15 cellular contexts compared by ENCODE assay signal in genomic region chr9:85212209-85212608, GRCh38.
DNase-seq lines count a peak whose midpoint lies in the region; ATAC-seq, FAIRE-seq and TF ChIP-seq lines count a peak whose summit lies in the region.
"Had no signal": no experiment of that assay in that cellular context is flagged by ENCODE, and none has a peak within 500 bp of the region (broad histone marks: within the 10 kb centered on the region; RNA-seq: fewer than 3 reads in every experiment).

No MANE protein-coding gene starts in this region.

- WGBS in A549 (ENCODE audit: missing lambda C conversion rate), result 17% methylated on average over 4 of the region's 4 CpGs
- 2% methylated on average over 4 of the region's 4 CpGs for WGBS in mammary epithelial cell (ENCODE audit: low coverage, missing lambda C conversion rate)
- WGBS in esophagus squamous epithelium, 2 donors, result 27 to 30% methylated on average over 4 of the region's 4 CpGs

- H2AFZ ChIP-seq in mammary epithelial cell (ENCODE audit: low read depth, low read length), result peak overlapping the region; percentile 50

- H3K36me3 ChIP-seq in mammary epithelial cell (ENCODE audit: insufficient read depth, low read length) (no peaks in the 10 kb centered on the region), kidney epithelial cell (ENCODE audit: control insufficient read depth, insufficient read depth, low read length) (no peaks in the 10 kb centered on the region), esophagus squamous epithelium (no peaks in the 10 kb centered on the region)
- H3K36me3 ChIP-seq: neutrophil had no signal

- peak in 1 of 2 experiments; percentile 2 for DNase-seq in A549 (ENCODE audit: low read depth in 1 of 2, low spot score in 1 of 2)
- DNase-seq in HT-29 (ENCODE audit: low spot score), result peak; percentile 15
- peak; percentile 94 for DNase-seq in mammary epithelial cell
- DNase-seq in kidney epithelial cell (ENCODE audit: low read depth), result peak; percentile 77
- DNase-seq in AML-193 (lab: John Stamatoyannopoulos, UW), result no peak
- DNase-seq in esophagus squamous epithelium (lab: John Stamatoyannopoulos, UW), result no peak
- DNase-seq in activated T-cell treated with anti-CD3 and anti-CD28 coated beads, Interleukin-2, amount 50 U/mL, for 24 hours, result no peak
- DNase-seq in stimulated activated CD4-positive, alpha-beta T cell treated with anti-CD3 and anti-CD28 coated beads, Interleukin-4, amount 100 ng/mL, for 1 hour, result no peak
- DNase-seq: activated CD8-positive, alpha-beta memory T cell treated with anti-CD3 and anti-CD28 coated beads for 24 hours; activated naive CD4-positive, alpha-beta T cell treated with anti-CD3 and anti-CD28 coated beads, Interleukin-2, amount 10 ng/mL, durations not matched to agents 7 days and 5 days; GOT3 had no signal

- peaks cover 3% of the 10 kb centered on the region for H3K9me3 Mint-ChIP-seq in activated T-cell treated with anti-CD3 and anti-CD28 coated beads, Interleukin-2, amount 50 U/mL, for 24 hours
- H3K9me3 Mint-ChIP-seq: activated naive CD4-positive, alpha-beta T cell treated with anti-CD3 and anti-CD28 coated beads, Interleukin-2, amount 10 ng/mL, durations not matched to agents 7 days and 5 days had no signal

- ATAC-seq in A549, result no peak

- in situ Hi-C loops in mammary epithelial cell (cut with MboI; ENCODE audit: low sequenced_read_pairs in 2 of 2), result loop anchor here in 1 of 2 donors (5.0 kb wide), 1 partner anchor 95 kb away; no protein-coding TSS in a partner anchor

- TF ChIP-seq EP300 in A549 (IDR thresholded peaks at IDR 0.05), result no peak

- no peaks in the 10 kb centered on the region for H4K20me1 ChIP-seq in mammary epithelial cell (ENCODE audit: insufficient read depth, low read length)

- no peak overlapping the region for H3K4me3 Mint-ChIP-seq in activated T-cell treated with anti-CD3 and anti-CD28 coated beads, Interleukin-2, amount 50 U/mL, for 24 hours
- H3K4me3 Mint-ChIP-seq: activated naive CD4-positive, alpha-beta T cell treated with anti-CD3 and anti-CD28 coated beads, Interleukin-2, amount 10 ng/mL, durations not matched to agents 7 days and 5 days had no signal

- TF ChIP-seq RAD21 in A549 (conservative IDR thresholded peaks at IDR 0.05 in 1 of 2, IDR thresholded peaks at IDR 0.05 in 1 of 2), result no peak

- H3K27me3 ChIP-seq in mammary epithelial cell (ENCODE audit: insufficient read depth, low read length), result no peaks in the 10 kb centered on the region
- no peaks in the 10 kb centered on the region for H3K27me3 ChIP-seq in kidney epithelial cell (ENCODE audit: control insufficient read depth, insufficient read depth, low read length)
- no peaks in the 10 kb centered on the region for H3K27me3 ChIP-seq in esophagus squamous epithelium
- H3K27me3 ChIP-seq: neutrophil had no signal

- H3K9me3 ChIP-seq in A549, result no peaks in the 10 kb centered on the region
- no peaks in the 10 kb centered on the region for H3K9me3 ChIP-seq in mammary epithelial cell (replicated peaks; ENCODE audit: insufficient read depth, low read length)
- no peaks in the 10 kb centered on the region for H3K9me3 ChIP-seq in esophagus squamous epithelium
- H3K9me3 ChIP-seq: neutrophil had no signal

- H3K27me3 Mint-ChIP-seq in activated T-cell treated with anti-CD3 and anti-CD28 coated beads, Interleukin-2, amount 50 U/mL, for 24 hours, result peaks cover 30% of the 10 kb centered on the region

- H3K79me2 ChIP-seq in mammary epithelial cell (ENCODE audit: insufficient read depth, low read length), result no peaks in the 10 kb centered on the region

- FAIRE-seq in A549 (lab: Jason Lieb, UNC), result no peak
- FAIRE-seq: A204.1, colon, TTC549 had no signal

- intact Hi-C loops in mammary epithelial cell (cut with micrococcal nuclease) (loop anchor here (2.0 kb wide), 2 partner anchors 29 to 97 kb away; no protein-coding TSS in a partner anchor), esophagus squamous epithelium (cut with DNase I) (no loop called here)

- no peak overlapping the region for H3K27ac Mint-ChIP-seq in activated T-cell treated with anti-CD3 and anti-CD28 coated beads, Interleukin-2, amount 50 U/mL, for 24 hours
- H3K27ac Mint-ChIP-seq: activated naive CD4-positive, alpha-beta T cell treated with anti-CD3 and anti-CD28 coated beads, Interleukin-2, amount 10 ng/mL, durations not matched to agents 7 days and 5 days had no signal

- H3K4me1 ChIP-seq in A549 (no peaks in the 10 kb centered on the region), mammary epithelial cell (ENCODE audit: insufficient read depth, low read length) (peaks cover 30% of the 10 kb centered on the region), esophagus squamous epithelium (peaks cover 0 to 12% (median 8%) of the 10 kb centered on the region in 3 donors)

- H3K4me3 ChIP-seq in A549 (no peak overlapping the region), mammary epithelial cell (replicated peaks in 1 of 3; ENCODE audit: insufficient read depth in 1 of 3, low read depth in 2 of 3, low read length in 3 of 3) (peak overlapping the region in 2 of 3 experiments; percentile 4 to 19), kidney epithelial cell (ENCODE audit: low read depth, low read length) (no peak overlapping the region), esophagus squamous epithelium (no peak overlapping the region)

- H3K36me3 Mint-ChIP-seq in activated T-cell treated with anti-CD3 and anti-CD28 coated beads, Interleukin-2, amount 50 U/mL, for 24 hours (ENCODE audit: low read depth), result no peaks in the 10 kb centered on the region
- H3K36me3 Mint-ChIP-seq: activated naive CD4-positive, alpha-beta T cell treated with anti-CD3 and anti-CD28 coated beads, Interleukin-2, amount 10 ng/mL, durations not matched to agents 7 days and 5 days had no signal

- POLR2A ChIA-PET in A549 (lab: Yijun Ruan, JAX), result no interaction called here

- H3K4me2 ChIP-seq in A549 (no peak overlapping the region), mammary epithelial cell (ENCODE audit: insufficient read depth, low read depth, low read length) (peak overlapping the region; percentile 84)

- no TSS peak for BruUV-seq in mammary epithelial cell (replicated peaks; lab: Mats Ljungman, UMichigan)

- peaks cover 10% of the 10 kb centered on the region for H3K4me1 Mint-ChIP-seq in activated T-cell treated with anti-CD3 and anti-CD28 coated beads, Interleukin-2, amount 50 U/mL, for 24 hours (ENCODE audit: low read depth)
- H3K4me1 Mint-ChIP-seq: activated naive CD4-positive, alpha-beta T cell treated with anti-CD3 and anti-CD28 coated beads, Interleukin-2, amount 10 ng/mL, durations not matched to agents 7 days and 5 days had no signal

- TF ChIP-seq POLR2A in A549 (IDR thresholded peaks at IDR 0.05; ENCODE audit: low read length) (no peak), esophagus squamous epithelium (IDR thresholded peaks at IDR 0.05) (no peak)

- no peak for TF ChIP-seq CTCF in A549 (IDR thresholded peaks at IDR 0.05)
- no peak for TF ChIP-seq CTCF in mammary epithelial cell (conservative IDR thresholded peaks at IDR 0.05 in 1 of 2, IDR thresholded peaks at IDR 0.05 in 1 of 2; ENCODE audit: extremely low read depth in 1 of 2, insufficient read depth in 1 of 2, low read depth in 1 of 2, low read length in 2 of 2)
- no peak for TF ChIP-seq CTCF in kidney epithelial cell (IDR thresholded peaks at IDR 0.05; ENCODE audit: insufficient read depth, low read length, poor library complexity, severe bottlenecking)
- TF ChIP-seq CTCF in esophagus squamous epithelium (IDR thresholded peaks at IDR 0.05), result no peak

- H3K9ac ChIP-seq in mammary epithelial cell (ENCODE audit: insufficient read depth, low read length), result peak overlapping the region; percentile 81

- dilution Hi-C loops in mammary epithelial cell (cut with HindIII; ENCODE audit: low sequenced_read_pairs), result no loop called here

- H3K27ac ChIP-seq in A549 (no peak overlapping the region), mammary epithelial cell (ENCODE audit: insufficient read depth, low read depth, low read length) (peak overlapping the region; percentile 97), esophagus squamous epithelium (no peak overlapping the region)
- H3K27ac ChIP-seq: neutrophil had no signal

- CTCF ChIA-PET in A549 (lab: Yijun Ruan, JAX) (no interaction called here), mammary epithelial cell (lab: Charles Lee; ENCODE audit: low non-redundant PET) (no interaction called here)

TF ChIP-seq in A549, 52 proteins besides CTCF, POLR2A, EP300 and RAD21:
- TF ChIP-seq BHLHE40 (IDR thresholded peaks at IDR 0.05; ENCODE audit: low read depth, low read length) (no peak), SREBF2 (IDR thresholded peaks at IDR 0.05) (no peak), FOSL2 (IDR thresholded peaks at IDR 0.05) (no peak), FOSL2 (CRISPR knock-in tag; IDR thresholded peaks at IDR 0.05) (0 out of 2 replicates have a peak, but pooled peaks have one; percentile 10)
TF ChIP-seq in A549: peak in this region for 1.

Comparison
In these comparisons a context has a peak if more than half of its experiments do, and no peak if none do; other contexts are left out.
1. DNase-seq: peak in HT-29 (single experiment), mammary epithelial cell (single experiment) and kidney epithelial cell (single experiment); none in AML-193 (0 of 2), esophagus squamous epithelium (single experiment), activated T-cell treated with anti-CD3 and anti-CD28 coated beads, Interleukin-2, amount 50 U/mL, for 24 hours (single experiment) and stimulated activated CD4-positive, alpha-beta T cell treated with anti-CD3 and anti-CD28 coated beads, Interleukin-4, amount 100 ng/mL, for 1 hour (single experiment).
2. H3K4me3 ChIP-seq: peak in mammary epithelial cell (2 of 3); none in A549 (single experiment), kidney epithelial cell (single experiment) and esophagus squamous epithelium (0 of 4).